In the genomic region with DNA sequence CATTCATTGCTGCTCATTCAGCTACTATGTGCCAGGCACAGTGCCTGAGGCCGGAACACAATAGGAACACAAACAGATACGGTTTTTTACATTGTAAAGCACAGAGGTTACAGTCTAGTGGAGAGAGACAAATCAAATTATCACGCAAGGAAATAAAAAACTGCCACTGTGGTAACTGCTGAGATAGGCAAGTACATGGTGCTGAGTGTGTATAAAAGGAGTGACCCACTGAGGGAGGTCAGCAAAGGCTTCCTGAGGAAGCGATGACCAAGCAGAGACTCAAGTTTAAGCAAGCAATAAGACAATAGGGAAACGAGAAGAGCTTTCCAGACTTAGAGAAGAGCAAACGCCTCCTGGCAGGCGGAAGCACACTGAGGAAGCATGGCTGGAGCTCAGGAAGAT, we compare ENCODE assay signal across 12 cellular contexts. TPM values are rescaled to one million over a fixed set of nuclear protein-coding genes. Genes with fewer than 3 reads are reported as not detected.
A peak's percentile ranks its signal among the peaks of the same experiment; 100 is the strongest.
DNase-seq lines count a peak whose midpoint lies in the region; ATAC-seq and TF ChIP-seq lines count a peak whose summit lies in the region.
"Had no signal": no experiment of that assay in that cellular context is flagged by ENCODE, and none has a peak within 500 bp of the region (broad histone marks: within the 10 kb centered on the region; RNA-seq: fewer than 3 reads in every experiment).

No MANE protein-coding gene starts in this region.

- peaks cover 0 to 2% of the 10 kb centered on the region in 2 donors for H3K36me3 Mint-ChIP-seq in activated T-cell treated with anti-CD3 and anti-CD28 coated beads, Interleukin-2, amount 50 U/mL, for 72 hours (ENCODE audit: insufficient read depth in 2 of 2)
- H3K36me3 Mint-ChIP-seq in glutamatergic neuron (ENCODE audit: unreplicated experiment), result no peaks in the 10 kb centered on the region
- H3K36me3 Mint-ChIP-seq: CD14-positive monocyte had no signal

- no peak for TF ChIP-seq CTCF in VCaP (conservative IDR thresholded peaks at IDR 0.05)
- TF ChIP-seq CTCF in glutamatergic neuron (IDR thresholded peaks at IDR 0.05; ENCODE audit: partially characterized antibody, unreplicated experiment), result no peak

- H3K27ac ChIP-seq in VCaP, result peak overlapping the region; percentile 44

- H3K4me1 Mint-ChIP-seq in activated T-cell treated with anti-CD3 and anti-CD28 coated beads, Interleukin-2, amount 50 U/mL, for 72 hours (ENCODE audit: low read depth), result peaks cover 12% of the 10 kb centered on the region
- peaks cover 33% of the 10 kb centered on the region for H3K4me1 Mint-ChIP-seq in glutamatergic neuron (ENCODE audit: low read depth, unreplicated experiment)

- no peak for ATAC-seq in activated T-cell treated with anti-CD3 and anti-CD28 coated beads, Interleukin-2, amount 50 U/mL, for 72 hours (replicated peaks in 1 of 2)

- no peak overlapping the region for H3K4me3 Mint-ChIP-seq in activated T-cell treated with anti-CD3 and anti-CD28 coated beads, Interleukin-2, amount 50 U/mL, for 72 hours
- H3K4me3 Mint-ChIP-seq in glutamatergic neuron (ENCODE audit: unreplicated experiment), result no peak overlapping the region
- H3K4me3 Mint-ChIP-seq: CD14-positive monocyte had no signal

- H3K27me3 Mint-ChIP-seq in activated T-cell treated with anti-CD3 and anti-CD28 coated beads, Interleukin-2, amount 50 U/mL, for 72 hours (ENCODE audit: low read depth), result peaks cover 15% of the 10 kb centered on the region
- peaks cover 6% of the 10 kb centered on the region for H3K27me3 Mint-ChIP-seq in glutamatergic neuron (ENCODE audit: unreplicated experiment)

- no peaks in the 10 kb centered on the region for H3K9me3 Mint-ChIP-seq in activated T-cell treated with anti-CD3 and anti-CD28 coated beads, Interleukin-2, amount 50 U/mL, for 72 hours
- H3K9me3 Mint-ChIP-seq in glutamatergic neuron (ENCODE audit: unreplicated experiment), result peaks cover 1% of the 10 kb centered on the region
- H3K9me3 Mint-ChIP-seq: CD14-positive monocyte had no signal

- DNase-seq in CD1c-positive myeloid dendritic cell (ENCODE audit: extremely low spot score) (peak; percentile 16), glomerular visceral epithelial cell (ENCODE audit: extremely low spot score) (peak; percentile 12), pons (ENCODE audit: low spot score) (peak; percentile 34), medulla oblongata (ENCODE audit: extremely low spot score) (no peak), glutamatergic neuron (no peak)
- no peak for DNase-seq in stimulated activated CD4-positive, alpha-beta T cell treated with anti-CD3 and anti-CD28 coated beads, Interleukin-4, amount 100 ng/mL, for 4 hours
- no peak for DNase-seq in activated T-cell treated with anti-CD3 and anti-CD28 coated beads, Interleukin-2, amount 50 U/mL, for 72 hours
- DNase-seq: cortex of kidney, mesendoderm, NCI-H1694 treated with DMSO at 0.1 percent for 48 hours had no signal

- H3K27ac Mint-ChIP-seq in activated T-cell treated with anti-CD3 and anti-CD28 coated beads, Interleukin-2, amount 50 U/mL, for 72 hours, result no peak overlapping the region
- no peak overlapping the region for H3K27ac Mint-ChIP-seq in glutamatergic neuron (ENCODE audit: unreplicated experiment)
- H3K27ac Mint-ChIP-seq: CD14-positive monocyte had no signal

RNA-seq across cellular contexts. Expression of a gene that starts 56.4 kb away (rescaled TPM):
- 1 to 10 TPM; 4.8 to 8.0 TPM for total RNA-seq in activated T-cell treated with anti-CD3 and anti-CD28 coated beads, Interleukin-2, amount 50 U/mL, for 72 hours
- 5.7 TPM for total RNA-seq in glutamatergic neuron (ENCODE audit: unreplicated experiment)

RNA-seq across cellular contexts. Expression of a gene that starts 56.5 kb away (rescaled TPM):
- total RNA-seq in activated T-cell treated with anti-CD3 and anti-CD28 coated beads, Interleukin-2, amount 50 U/mL, for 72 hours, result 10 to 100 TPM; 34.4 to 35.7 TPM
- total RNA-seq in glutamatergic neuron (ENCODE audit: unreplicated experiment), result 27.7 TPM

Comparison
In these comparisons a context has a peak if more than half of its experiments do, and no peak if none do; other contexts are left out.
1. DNase-seq: peak in CD1c-positive myeloid dendritic cell (single experiment), glomerular visceral epithelial cell (single experiment) and pons (single experiment); none in stimulated activated CD4-positive, alpha-beta T cell treated with anti-CD3 and anti-CD28 coated beads, Interleukin-4, amount 100 ng/mL, for 4 hours (0 of 2), medulla oblongata (single experiment), activated T-cell treated with anti-CD3 and anti-CD28 coated beads, Interleukin-2, amount 50 U/mL, for 72 hours (0 of 2) and glutamatergic neuron (single experiment).